Comparison of ENCODE assay signal across 8 cellular contexts in the genomic region with DNA sequence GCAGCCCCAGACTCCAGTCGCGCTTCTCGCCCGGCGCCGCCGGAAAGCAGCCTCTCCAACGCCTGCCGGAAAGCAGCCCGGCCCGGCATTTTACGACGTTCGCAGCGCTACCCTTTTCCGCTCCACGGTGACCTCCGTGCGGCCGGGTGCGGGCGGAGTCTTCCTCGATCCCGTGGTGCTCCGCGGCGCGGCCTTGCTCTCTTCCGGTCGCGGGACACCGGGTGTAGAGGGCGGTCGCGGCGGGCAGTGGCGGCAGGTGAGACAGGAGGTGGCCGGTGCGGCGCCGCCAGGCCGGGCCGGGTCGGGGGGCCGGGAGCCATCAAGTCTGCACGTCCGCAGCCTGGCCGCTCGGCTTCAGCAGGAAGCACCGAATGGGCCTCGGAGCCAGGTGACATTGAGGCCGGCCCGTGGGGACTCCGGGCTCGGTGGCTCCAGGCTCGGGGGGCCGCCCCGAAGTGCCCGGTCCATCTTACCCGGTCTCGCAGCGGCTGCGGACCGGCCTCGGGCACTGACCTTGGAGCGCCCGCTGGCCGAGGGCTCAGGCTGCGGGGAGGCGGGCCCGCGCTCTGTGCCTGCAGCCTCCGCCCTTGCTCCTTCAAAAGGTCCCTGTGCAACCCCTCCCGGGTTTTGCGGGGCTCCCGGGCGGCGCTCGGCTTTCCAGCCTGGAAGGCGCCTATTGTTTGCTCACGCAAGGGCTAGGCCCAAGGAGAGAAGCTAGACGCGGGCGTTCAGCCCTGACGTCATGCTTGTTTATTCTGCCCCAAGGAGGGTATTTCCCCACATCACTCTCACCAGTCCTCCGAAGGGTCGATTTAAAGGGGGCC. TPM values are rescaled to one million over a fixed set of nuclear protein-coding genes. Genes with fewer than 3 reads are reported as not detected.
DNase-seq lines count a peak whose midpoint lies in the region; ATAC-seq and TF ChIP-seq lines count a peak whose summit lies in the region.

A gene (plus strand): TSS at position 199 of the 824 bp plus-strand sequence. CDS start 1,511 bp downstream, outside the sequence.
A gene (minus strand): TSS at position 48 of the 824 bp plus-strand sequence. CDS start 249 bp downstream, outside the sequence.

- H3K36me3 ChIP-seq in BJ (ENCODE audit: control insufficient read depth, insufficient read depth, low read length): peaks cover 28% of the 10 kb centered on the region

- ATAC-seq in HG03457 (IDR thresholded peaks at IDR 0.05; ENCODE audit: unreplicated experiment): peak; percentile 55

- H3K4me3 ChIP-seq in BJ (ENCODE audit: low read depth, low read length): peak within 1 kb of the TSS; percentile 94

- POLR2A ChIA-PET in BJ (lab: Charles Lee): no interaction called here

- peak within 1 kb of the TSS; percentile 54 for H3K27ac ChIP-seq in cingulate gyrus (ENCODE audit: low read depth, low read length)

- H3K27me3 ChIP-seq in BJ (ENCODE audit: control insufficient read depth, insufficient read depth, low read length): no peaks in the 10 kb centered on the region

- DNase-seq in BJ (ENCODE audit: low read depth) (peak; percentile 51), GM19240 (ENCODE audit: insufficient read length, low spot score) (peak; percentile 92), NCI-H524 (lab: John Stamatoyannopoulos, UW) (peak; percentile 89 to 92), kidney tubule cell (ENCODE audit: low spot score) (peak; percentile 94)
- DNase-seq in activated CD4-positive, alpha-beta T cell treated with anti-CD3 and anti-CD28 coated beads for 4 hours: peak; percentile 90 to 93
- peak; percentile 80 to 88 for DNase-seq in stimulated activated CD4-positive, alpha-beta T cell treated with anti-CD3 and anti-CD28 coated beads, Interleukin-1b, Interleukin-23, amount 100 ng/mL, for 1 hour (ENCODE audit: low read depth in 2 of 2)

- CTCF ChIA-PET in BJ (lab: Yijun Ruan, JAX): no interaction called here

- TF ChIP-seq CTCF in BJ (IDR thresholded peaks at IDR 0.05; ENCODE audit: insufficient read depth, low read depth, low read length): no peak

RNA-seq across cellular contexts. Expression of the first gene that starts in this region (rescaled TPM):
- polyA plus RNA-seq in BJ (2011; rRNA removed): 763 and 892 TPM in 2 replicates
- polyA minus RNA-seq in BJ (2011; rRNA and poly(A)+ RNA removed): 188 and 285 TPM in 2 replicates

RNA-seq across cellular contexts. Expression of the second gene that starts in this region (rescaled TPM):
- polyA plus RNA-seq in BJ (2011; rRNA removed): 29.9 and 36.9 TPM in 2 replicates
- polyA minus RNA-seq in BJ (2011; rRNA and poly(A)+ RNA removed): 25.9 and 34.1 TPM in 2 replicates

Comparison
In these comparisons a context has a peak if more than half of its experiments do, and no peak if none do; other contexts are left out.
1. Peak in every context shown above with its lines: DNase-seq, ATAC-seq, H3K4me3 ChIP-seq and H3K27ac ChIP-seq.